8 cellular contexts compared by ENCODE assay signal in the genomic region with DNA sequence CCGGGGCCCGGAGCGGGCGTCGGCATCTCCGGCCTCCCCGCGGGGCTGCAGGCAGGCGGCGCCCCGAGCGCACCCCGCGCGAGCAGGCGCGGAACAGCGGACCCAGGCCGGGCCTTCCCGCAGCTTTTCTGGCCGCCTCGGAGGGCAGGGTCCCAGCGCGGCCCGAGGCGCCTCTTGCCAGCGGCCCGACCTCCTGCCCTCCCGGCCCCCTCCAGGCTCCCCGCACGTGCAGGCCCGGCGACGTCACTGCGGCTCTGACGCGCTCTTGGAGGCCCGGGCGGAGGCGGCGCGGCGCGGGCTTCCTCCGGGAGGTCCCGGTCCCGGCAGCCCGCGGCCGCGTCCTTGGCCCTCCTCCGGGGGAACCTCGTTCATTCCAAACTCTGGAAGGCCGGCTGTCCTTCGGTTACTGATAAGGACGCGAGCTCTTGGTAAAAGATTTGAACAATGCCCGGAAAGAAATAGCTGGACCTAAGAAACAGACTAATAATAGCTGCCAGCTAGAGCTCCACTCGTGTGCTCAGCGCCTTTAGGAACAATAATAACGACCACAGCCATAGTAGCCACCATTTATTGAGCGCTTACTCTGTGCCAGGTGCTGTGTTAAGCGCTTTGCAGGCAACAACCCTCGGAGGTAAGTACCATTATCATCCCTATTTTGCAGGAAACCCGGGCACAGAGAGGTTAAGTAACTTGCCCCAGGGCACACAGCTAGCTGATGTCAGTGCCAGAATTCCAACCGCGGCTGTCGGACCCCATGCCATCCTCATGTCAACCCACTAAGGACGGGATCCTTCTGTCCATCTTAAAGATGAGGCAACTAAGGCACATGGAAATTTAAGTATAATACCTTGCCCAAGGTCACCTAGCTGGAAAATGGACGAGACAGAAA. TPM values are rescaled to one million over a fixed set of nuclear protein-coding genes. Genes with fewer than 3 reads are reported as not detected.
DNase-seq lines count a peak whose midpoint lies in the region; ATAC-seq and TF ChIP-seq lines count a peak whose summit lies in the region.

No MANE protein-coding gene starts in this region.

- no peaks in the 10 kb centered on the region for H3K36me3 ChIP-seq in adipocyte (ENCODE audit: control insufficient read depth, insufficient read depth, low read length, severe bottlenecking)
- H3K36me3 ChIP-seq in right atrium auricular region = no peaks in the 10 kb centered on the region
- H3K36me3 ChIP-seq in rectal smooth muscle tissue (ENCODE audit: control insufficient read depth, insufficient read depth, low read length) = no peaks in the 10 kb centered on the region

- no peak for ATAC-seq in GM18873 (IDR thresholded peaks at IDR 0.05; ENCODE audit: low FRiP score, unreplicated experiment)

- peak overlapping the region; percentile 85 to 88 for H3K27ac ChIP-seq in right atrium auricular region
- peak overlapping the region; percentile 63 for H3K27ac ChIP-seq in rectal smooth muscle tissue (ENCODE audit: low read depth, low read length)

- no peaks in the 10 kb centered on the region for H3K27me3 ChIP-seq in adipocyte (replicated peaks; ENCODE audit: control insufficient read depth, insufficient read depth, low read length)
- no peaks in the 10 kb centered on the region for H3K27me3 ChIP-seq in right atrium auricular region
- no peaks in the 10 kb centered on the region for H3K27me3 ChIP-seq in rectal smooth muscle tissue (ENCODE audit: control insufficient read depth, insufficient read depth, low read length)

- H3K9me3 ChIP-seq in adipocyte (ENCODE audit: control insufficient read depth, low read length) (peaks cover 4% of the 10 kb centered on the region), right atrium auricular region (peaks cover 0 to 6% of the 10 kb centered on the region in 2 donors)

- H3K4me1 ChIP-seq in adipocyte (ENCODE audit: control insufficient read depth, insufficient read depth, low read length) = peaks cover 50% of the 10 kb centered on the region
- H3K4me1 ChIP-seq in right atrium auricular region = peaks cover 0 to 31% of the 10 kb centered on the region in 2 donors
- peaks cover 17% of the 10 kb centered on the region for H3K4me1 ChIP-seq in rectal smooth muscle tissue (ENCODE audit: control insufficient read depth, insufficient read depth, low read length)

- TF ChIP-seq CTCF in AG09309 (IDR thresholded peaks at IDR 0.05; ENCODE audit: control insufficient read depth, insufficient read depth, low read depth, low read length, missing control alignments) (no peak), HFFc6 (IDR thresholded peaks at IDR 0.05) (peak; percentile 58; the same call in 1 of the 2 replicates), right atrium auricular region (IDR thresholded peaks at IDR 0.05) (peak in 1 of 2 donors; percentile 55)

- no peaks in the 10 kb centered on the region for H3K27me3 Mint-ChIP-seq in HFFc6 (ENCODE audit: insufficient read depth)

- H3K4me1 Mint-ChIP-seq in HFFc6 (ENCODE audit: low read depth) = peaks cover 60% of the 10 kb centered on the region

- H3K9me3 Mint-ChIP-seq in HFFc6 = peaks cover 3% of the 10 kb centered on the region; the same call in 1 of the 2 replicates

- no peaks in the 10 kb centered on the region for H3K36me3 Mint-ChIP-seq in HFFc6 (ENCODE audit: low read depth)

- peak overlapping the region; percentile 94 for H3K27ac Mint-ChIP-seq in HFFc6

- H3K4me3 Mint-ChIP-seq in HFFc6 = peak overlapping the region; percentile 86

- peak overlapping the region; percentile 61 for H3K9ac ChIP-seq in adipocyte (ENCODE audit: low read length)
- no peak overlapping the region for H3K9ac ChIP-seq in rectal smooth muscle tissue (ENCODE audit: low read length)

- no peak for DNase-seq in AG09309 (ENCODE audit: low read depth)
- DNase-seq in HFFc6 = peak; percentile 33
- DNase-seq in T follicular helper cell (ENCODE audit: low read depth) = peak; percentile 42
- peak; percentile 81 for DNase-seq in adipocyte (ENCODE audit: low read depth)
- DNase-seq in right atrium auricular region (ENCODE audit: low spot score) = peak; percentile 81
- DNase-seq in pons (ENCODE audit: low spot score) = no peak

- H3K4me3 ChIP-seq in AG09309 (ENCODE audit: control insufficient read depth, low read depth, low read length) = peak overlapping the region; percentile 60
- H3K4me3 ChIP-seq in adipocyte (ENCODE audit: low read length) = peak overlapping the region; percentile 76
- peak overlapping the region; percentile 43 to 59 for H3K4me3 ChIP-seq in right atrium auricular region
- H3K4me3 ChIP-seq in rectal smooth muscle tissue (ENCODE audit: low read length) = peak overlapping the region; percentile 61

RNA-seq across cellular contexts. Expression of gene CREB3L1, which starts 39.1 kb away (rescaled TPM):
- 100 to 1,000 TPM; 282 to 328 (median 310) TPM for total RNA-seq in HFFc6 (2021; fragmentation: NEBNext Ultra II Directional; extraction: Animal tissue kit (Norgen Biotek cat#: 25700))
- 10 to 100 TPM in 1 of 2 donors, 1 to 10 TPM in 1; 5.4 to 15.1 TPM for total RNA-seq in right atrium auricular region

Comparison
In these comparisons a context has a peak if more than half of its experiments do, and no peak if none do; other contexts are left out.
1. DNase-seq: peak in HFFc6 (single experiment), T follicular helper cell (single experiment), adipocyte (single experiment) and right atrium auricular region (single experiment); none in AG09309 (single experiment) and pons (single experiment).
2. RNA of gene CREB3L1, which starts 39.1 kb away (total RNA-seq): 282 to 328 TPM in HFFc6; 5.4 to 15.1 TPM in right atrium auricular region; every median in the first group is over 10 times any median in the second.
3. Peak in every context shown above with its lines, with median percentiles within 50 percentile points of each other: H3K4me3 ChIP-seq.